In the genomic region with DNA sequence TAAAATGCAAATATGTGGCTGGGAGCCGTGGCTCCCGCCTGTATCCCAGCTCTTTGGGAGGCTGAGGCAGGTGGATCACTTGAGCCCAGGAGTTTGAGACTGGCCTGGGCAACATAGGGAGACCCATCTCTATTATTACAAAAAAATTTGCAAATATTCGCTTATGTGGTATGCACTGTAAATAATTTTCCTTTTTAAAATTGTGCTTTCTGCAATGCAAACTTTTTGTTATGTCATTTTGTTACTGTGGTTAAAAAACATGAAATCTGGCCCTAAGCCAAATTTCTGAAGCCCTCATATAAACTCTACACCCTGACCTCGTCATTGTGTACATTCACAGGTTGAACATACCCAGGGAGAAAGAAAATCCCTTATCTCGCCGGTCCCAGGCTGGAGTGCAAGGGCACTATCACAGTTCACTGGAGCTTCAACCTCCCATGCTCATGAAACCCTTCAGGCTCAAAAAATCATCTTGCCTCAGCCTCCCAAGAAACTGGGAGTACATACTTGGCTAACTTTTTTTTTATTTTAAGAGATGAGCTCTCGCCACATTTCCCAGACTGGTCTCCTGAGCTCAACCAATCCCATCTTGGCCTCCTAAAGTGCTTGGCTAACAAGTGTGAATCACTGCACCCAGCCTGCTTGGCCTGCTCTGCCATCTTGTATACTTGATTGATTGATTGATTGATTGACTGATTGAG, we compare ENCODE assay signal across 1 cellular context.
A peak's percentile ranks its signal among the peaks of the same experiment; 100 is the strongest.
TF ChIP-seq lines count a peak whose summit lies in the region.

No MANE protein-coding gene starts in this region.

TF ChIP-seq in HepG2, 621 proteins besides CTCF, POLR2A, EP300 and RAD21 (continued from another document and continues in another):
- no peak for TF ChIP-seq GLMP (CRISPR knock-in tag; IDR thresholded peaks at IDR 0.05; ENCODE audit: borderline replicate concordance)
- TF ChIP-seq ZNF605 (CRISPR knock-in tag; IDR thresholded peaks at IDR 0.05) = peak; percentile 86
- peak; percentile 33; the same call in 1 of the 2 replicates for TF ChIP-seq ZSCAN25 (CRISPR knock-in tag; IDR thresholded peaks at IDR 0.05)
- no peak for TF ChIP-seq SIN3A (IDR thresholded peaks at IDR 0.05; ENCODE audit: borderline replicate concordance, low read depth, low read length)
- TF ChIP-seq TAF15 (IDR thresholded peaks at IDR 0.05; ENCODE audit: low read depth, low read length, poor library complexity, severe bottlenecking) = no peak
- TF ChIP-seq DNMT3B (CRISPR knock-in tag; conservative IDR thresholded peaks at IDR 0.05) = no peak
- TF ChIP-seq ZNF775 (CRISPR knock-in tag; IDR thresholded peaks at IDR 0.05; ENCODE audit: borderline replicate concordance) = 0 out of 2 replicates have a peak, but pooled peaks have one; percentile 2
- no peak for TF ChIP-seq ZNF12 (CRISPR knock-in tag; IDR thresholded peaks at IDR 0.05)
- no peak for TF ChIP-seq ZNF34 (CRISPR knock-in tag; IDR thresholded peaks at IDR 0.05; ENCODE audit: borderline replicate concordance)
- no peak for TF ChIP-seq SIN3B (IDR thresholded peaks at IDR 0.05; ENCODE audit: low read length)
- TF ChIP-seq, protein P1, sequence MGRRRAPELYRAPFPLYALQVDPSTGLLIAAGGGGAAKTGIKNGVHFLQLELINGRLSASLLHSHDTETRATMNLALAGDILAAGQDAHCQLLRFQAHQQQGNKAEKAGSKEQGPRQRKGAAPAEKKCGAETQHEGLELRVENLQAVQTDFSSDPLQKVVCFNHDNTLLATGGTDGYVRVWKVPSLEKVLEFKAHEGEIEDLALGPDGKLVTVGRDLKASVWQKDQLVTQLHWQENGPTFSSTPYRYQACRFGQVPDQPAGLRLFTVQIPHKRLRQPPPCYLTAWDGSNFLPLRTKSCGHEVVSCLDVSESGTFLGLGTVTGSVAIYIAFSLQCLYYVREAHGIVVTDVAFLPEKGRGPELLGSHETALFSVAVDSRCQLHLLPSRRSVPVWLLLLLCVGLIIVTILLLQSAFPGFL (CRISPR knock-in tag; IDR thresholded peaks at IDR 0.05) = no peak
- 0 out of 2 replicates have a peak, but pooled peaks have one; percentile 10 for TF ChIP-seq SAFB2 (CRISPR knock-in tag; IDR thresholded peaks at IDR 0.05; ENCODE audit: borderline replicate concordance, low read depth)
- TF ChIP-seq HNF1B (CRISPR knock-in tag; IDR thresholded peaks at IDR 0.05) = peak; percentile 76; the same call in 1 of the 2 replicates
- no peak for TF ChIP-seq ZNF652 (CRISPR knock-in tag; IDR thresholded peaks at IDR 0.05; ENCODE audit: borderline replicate concordance, low read depth)
- TF ChIP-seq, protein P2, sequence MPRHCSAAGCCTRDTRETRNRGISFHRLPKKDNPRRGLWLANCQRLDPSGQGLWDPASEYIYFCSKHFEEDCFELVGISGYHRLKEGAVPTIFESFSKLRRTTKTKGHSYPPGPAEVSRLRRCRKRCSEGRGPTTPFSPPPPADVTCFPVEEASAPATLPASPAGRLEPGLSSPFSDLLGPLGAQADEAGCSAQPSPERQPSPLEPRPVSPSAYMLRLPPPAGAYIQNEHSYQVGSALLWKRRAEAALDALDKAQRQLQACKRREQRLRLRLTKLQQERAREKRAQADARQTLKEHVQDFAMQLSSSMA (CRISPR knock-in tag; IDR thresholded peaks at IDR 0.05) = no peak
- TF ChIP-seq ZNF703 (CRISPR knock-in tag; IDR thresholded peaks at IDR 0.05; ENCODE audit: borderline replicate concordance) = 0 out of 2 replicates have a peak, but pooled peaks have one; percentile 24
- no peak for TF ChIP-seq ZNF382 (CRISPR knock-in tag; IDR thresholded peaks at IDR 0.05; ENCODE audit: borderline replicate concordance)
- TF ChIP-seq TP53 (CRISPR knock-in tag; conservative IDR thresholded peaks at IDR 0.05) = no peak
- TF ChIP-seq, protein P3, sequence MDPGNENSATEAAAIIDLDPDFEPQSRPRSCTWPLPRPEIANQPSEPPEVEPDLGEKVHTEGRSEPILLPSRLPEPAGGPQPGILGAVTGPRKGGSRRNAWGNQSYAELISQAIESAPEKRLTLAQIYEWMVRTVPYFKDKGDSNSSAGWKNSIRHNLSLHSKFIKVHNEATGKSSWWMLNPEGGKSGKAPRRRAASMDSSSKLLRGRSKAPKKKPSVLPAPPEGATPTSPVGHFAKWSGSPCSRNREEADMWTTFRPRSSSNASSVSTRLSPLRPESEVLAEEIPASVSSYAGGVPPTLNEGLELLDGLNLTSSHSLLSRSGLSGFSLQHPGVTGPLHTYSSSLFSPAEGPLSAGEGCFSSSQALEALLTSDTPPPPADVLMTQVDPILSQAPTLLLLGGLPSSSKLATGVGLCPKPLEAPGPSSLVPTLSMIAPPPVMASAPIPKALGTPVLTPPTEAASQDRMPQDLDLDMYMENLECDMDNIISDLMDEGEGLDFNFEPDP (CRISPR knock-in tag; conservative IDR thresholded peaks at IDR 0.05) = no peak
- no peak for TF ChIP-seq JARID2 (CRISPR knock-in tag; IDR thresholded peaks at IDR 0.05; ENCODE audit: insufficient replicate concordance)
- TF ChIP-seq ZNF180 (CRISPR knock-in tag; IDR thresholded peaks at IDR 0.05; ENCODE audit: borderline replicate concordance, low read depth) = no peak
- TF ChIP-seq ZNF354B (CRISPR knock-in tag; IDR thresholded peaks at IDR 0.05) = no peak
- TF ChIP-seq ZNF234 (CRISPR knock-in tag; conservative IDR thresholded peaks at IDR 0.05) = no peak
- TF ChIP-seq, protein P4, sequence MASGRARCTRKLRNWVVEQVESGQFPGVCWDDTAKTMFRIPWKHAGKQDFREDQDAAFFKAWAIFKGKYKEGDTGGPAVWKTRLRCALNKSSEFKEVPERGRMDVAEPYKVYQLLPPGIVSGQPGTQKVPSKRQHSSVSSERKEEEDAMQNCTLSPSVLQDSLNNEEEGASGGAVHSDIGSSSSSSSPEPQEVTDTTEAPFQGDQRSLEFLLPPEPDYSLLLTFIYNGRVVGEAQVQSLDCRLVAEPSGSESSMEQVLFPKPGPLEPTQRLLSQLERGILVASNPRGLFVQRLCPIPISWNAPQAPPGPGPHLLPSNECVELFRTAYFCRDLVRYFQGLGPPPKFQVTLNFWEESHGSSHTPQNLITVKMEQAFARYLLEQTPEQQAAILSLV (CRISPR knock-in tag; IDR thresholded peaks at IDR 0.05; ENCODE audit: borderline replicate concordance) = no peak
- TF ChIP-seq, protein P5, sequence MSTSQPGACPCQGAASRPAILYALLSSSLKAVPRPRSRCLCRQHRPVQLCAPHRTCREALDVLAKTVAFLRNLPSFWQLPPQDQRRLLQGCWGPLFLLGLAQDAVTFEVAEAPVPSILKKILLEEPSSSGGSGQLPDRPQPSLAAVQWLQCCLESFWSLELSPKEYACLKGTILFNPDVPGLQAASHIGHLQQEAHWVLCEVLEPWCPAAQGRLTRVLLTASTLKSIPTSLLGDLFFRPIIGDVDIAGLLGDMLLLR (CRISPR knock-in tag; IDR thresholded peaks at IDR 0.05) = no peak
- no peak for TF ChIP-seq BRD4 (CRISPR knock-in tag; IDR thresholded peaks at IDR 0.05)
- peak; percentile 58; the same call in 1 of the 2 replicates for TF ChIP-seq DPF2 (CRISPR knock-in tag; IDR thresholded peaks at IDR 0.05; ENCODE audit: borderline replicate concordance, low read depth)
- no peak for TF ChIP-seq IRX3 (CRISPR knock-in tag; IDR thresholded peaks at IDR 0.05; ENCODE audit: borderline replicate concordance, low read depth)
- no peak for TF ChIP-seq SMAD1 (CRISPR knock-in tag; IDR thresholded peaks at IDR 0.05; ENCODE audit: borderline replicate concordance, low read depth)
- TF ChIP-seq ZNF619 (CRISPR knock-in tag; IDR thresholded peaks at IDR 0.05) = no peak
- TF ChIP-seq ZNF562 (CRISPR knock-in tag; IDR thresholded peaks at IDR 0.05; ENCODE audit: borderline replicate concordance) = no peak
- TF ChIP-seq PRDM10 (CRISPR knock-in tag; IDR thresholded peaks at IDR 0.05; ENCODE audit: low read depth) = peak; percentile 27; the same call in 1 of the 2 replicates
- no peak for TF ChIP-seq ZNF746 (CRISPR knock-in tag; IDR thresholded peaks at IDR 0.05)
- peak; percentile 50; the same call in 1 of the 2 replicates for TF ChIP-seq HMG20A (CRISPR knock-in tag; IDR thresholded peaks at IDR 0.05; ENCODE audit: borderline replicate concordance)
- TF ChIP-seq, protein P6, sequence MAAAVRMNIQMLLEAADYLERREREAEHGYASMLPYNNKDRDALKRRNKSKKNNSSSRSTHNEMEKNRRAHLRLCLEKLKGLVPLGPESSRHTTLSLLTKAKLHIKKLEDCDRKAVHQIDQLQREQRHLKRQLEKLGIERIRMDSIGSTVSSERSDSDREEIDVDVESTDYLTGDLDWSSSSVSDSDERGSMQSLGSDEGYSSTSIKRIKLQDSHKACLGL (CRISPR knock-in tag; IDR thresholded peaks at IDR 0.05) = peak; percentile 27; the same call in 1 of the 2 replicates
- TF ChIP-seq MYPOP (CRISPR knock-in tag; IDR thresholded peaks at IDR 0.05) = no peak
- peak; percentile 94 for TF ChIP-seq RARA (CRISPR knock-in tag; IDR thresholded peaks at IDR 0.05)
- no peak for TF ChIP-seq ISX (CRISPR knock-in tag; conservative IDR thresholded peaks at IDR 0.05)
- TF ChIP-seq ATF1 (CRISPR knock-in tag; IDR thresholded peaks at IDR 0.05) = no peak
- no peak for TF ChIP-seq ZNF577 (CRISPR knock-in tag; IDR thresholded peaks at IDR 0.05; ENCODE audit: borderline replicate concordance, low read depth)
- TF ChIP-seq ZNF788 (CRISPR knock-in tag; IDR thresholded peaks at IDR 0.05; ENCODE audit: borderline replicate concordance) = no peak
- 0 out of 2 replicates have a peak, but pooled peaks have one; percentile 24 for TF ChIP-seq SOX13 (IDR thresholded peaks at IDR 0.05)
- peak in 1 of 2 experiments; percentile 69; a peak in 2 of 4 replicates for TF ChIP-seq SOX13 (CRISPR knock-in tag; conservative IDR thresholded peaks at IDR 0.05 in 1 of 2, IDR thresholded peaks at IDR 0.05 in 1 of 2)
